8 cellular contexts compared by ENCODE assay signal in genomic region chr17:68087131-68087623, GRCh38. TPM values are rescaled to one million over a fixed set of nuclear protein-coding genes. Genes with fewer than 3 reads are reported as not detected.
A peak's percentile ranks its signal among the peaks of the same experiment; 100 is the strongest.
DNase-seq lines count a peak whose midpoint lies in the region; ATAC-seq and TF ChIP-seq lines count a peak whose summit lies in the region.
"Not testable (repeated sequence)": the region's sequence is repeated elsewhere in the genome, so short reads cannot be mapped to it uniquely, and the experiment has no call there.

No MANE protein-coding gene starts in this region.

- H3K27me3 Mint-ChIP-seq in T-helper 17 cell; activated T-cell treated with anti-CD3 and anti-CD28 coated beads, Interleukin-2, amount 50 U/mL, for 4 hours (ENCODE audit: low read depth): not testable (repeated sequence)

- not testable (repeated sequence) for H3K36me3 ChIP-seq in effector memory CD4-positive, alpha-beta T cell (ENCODE audit: control insufficient read depth, insufficient read depth, low read length); spleen

- H3K4me3 Mint-ChIP-seq in T-helper 17 cell: peak overlapping the region; percentile 79
- peak overlapping the region; percentile 74 for H3K4me3 Mint-ChIP-seq in activated T-cell treated with anti-CD3 and anti-CD28 coated beads, Interleukin-2, amount 50 U/mL, for 4 hours

- ATAC-seq in GM19397 (IDR thresholded peaks at IDR 0.05; ENCODE audit: unreplicated experiment): peak; percentile 61
- ATAC-seq in HG02798 (IDR thresholded peaks at IDR 0.05; ENCODE audit: poor library complexity, unreplicated experiment): peak; percentile 50
- peak; percentile 92 for ATAC-seq in T-helper 17 cell
- peak; percentile 42 to 50 for ATAC-seq in activated T-cell treated with anti-CD3 and anti-CD28 coated beads, Interleukin-2, amount 50 U/mL, for 4 hours

- H3K27ac Mint-ChIP-seq in T-helper 17 cell: peak overlapping the region; percentile 91

- H3K4me3 ChIP-seq in effector memory CD4-positive, alpha-beta T cell (ENCODE audit: insufficient read depth, low read depth, low read length, poor library complexity, severe bottlenecking): peak overlapping the region; percentile 22
- peak overlapping the region in 1 of 8 donors; percentile 31 for H3K4me3 ChIP-seq in spleen

- in situ Hi-C loops in KBM-7 (cut with MboI; ENCODE audit: low pct_unique_long_range_greater_than_20kb, low sequenced_read_pairs): not testable (repeated sequence)

- H3K9me3 Mint-ChIP-seq in activated T-cell treated with anti-CD3 and anti-CD28 coated beads, Interleukin-2, amount 50 U/mL, for 4 hours: not testable (repeated sequence)

- intact Hi-C loops in spleen (cut with DNase I; ENCODE audit: low total_unique reads): not testable (repeated sequence)

- H3K27me3 ChIP-seq in effector memory CD4-positive, alpha-beta T cell (replicated peaks; ENCODE audit: control insufficient read depth, insufficient read depth, low read length, poor library complexity, severe bottlenecking); spleen (replicated peaks in 1 of 7): not testable (repeated sequence)

- not testable (repeated sequence) for H3K9me3 ChIP-seq in T-helper 17 cell (ENCODE audit: control insufficient read depth, low read length, poor library complexity, severe bottlenecking); effector memory CD4-positive, alpha-beta T cell (ENCODE audit: control insufficient read depth, low read length); spleen

- H3K4me1 Mint-ChIP-seq in T-helper 17 cell: peaks cover 34% of the 10 kb centered on the region
- peaks cover 41% of the 10 kb centered on the region for H3K4me1 Mint-ChIP-seq in activated T-cell treated with anti-CD3 and anti-CD28 coated beads, Interleukin-2, amount 50 U/mL, for 4 hours (ENCODE audit: low read depth)

- peak overlapping the region; percentile 18 for H3K27ac ChIP-seq in effector memory CD4-positive, alpha-beta T cell (ENCODE audit: insufficient read depth, low read length, poor library complexity, severe bottlenecking)
- peak overlapping the region in 7 of 8 donors; percentile 17 to 78 (median 71) for H3K27ac ChIP-seq in spleen

- TF ChIP-seq POLR2A in spleen (IDR thresholded peaks at IDR 0.05): not testable (repeated sequence)

- peaks cover 28% of the 10 kb centered on the region for H3K4me1 ChIP-seq in effector memory CD4-positive, alpha-beta T cell (ENCODE audit: control insufficient read depth, insufficient read depth, low read length, poor library complexity, severe bottlenecking)
- peaks cover 22 to 58% (median 41%) of the 10 kb centered on the region in 6 donors for H3K4me1 ChIP-seq in spleen

- DNase-seq in DMS79 treated with DMSO at 0.1 percent for 48 hours (lab: John Stamatoyannopoulos, UW): peak; percentile 1
- DNase-seq in KBM-7: peak; percentile 71
- peak in 1 of 3 donors; percentile 22 for DNase-seq in T-helper 17 cell
- DNase-seq in activated T-cell treated with anti-CD3 and anti-CD28 coated beads, Interleukin-2, amount 50 U/mL, for 4 hours: not testable (repeated sequence)
- DNase-seq in effector memory CD4-positive, alpha-beta T cell: peak in 2 of 3 donors; percentile 18 to 38
- DNase-seq in spleen: peak; percentile 81

- H3K36me3 Mint-ChIP-seq in T-helper 17 cell (ENCODE audit: low read depth); activated T-cell treated with anti-CD3 and anti-CD28 coated beads, Interleukin-2, amount 50 U/mL, for 4 hours (ENCODE audit: insufficient read depth): not testable (repeated sequence)

- not testable (repeated sequence) for TF ChIP-seq CTCF in spleen (IDR thresholded peaks at IDR 0.05 in 8 of 11, conservative IDR thresholded peaks at IDR 0.05 in 3 of 11)

- whole genome bisulfite sequencing in spleen, 5 donors: 4 to 25% (median 14%) methylated on average over 6 to 10 of the region's 11 CpGs

RNA-seq across cellular contexts. Expression of gene KPNA2, which starts 51.6 kb away (rescaled TPM):
- total RNA-seq in T-helper 17 cell: 10 to 100 TPM; 65.2 to 83.6 TPM
- total RNA-seq in activated T-cell treated with anti-CD3 and anti-CD28 coated beads, Interleukin-2, amount 50 U/mL, for 4 hours: 100 to 1,000 TPM; 139 to 140 (median 139) TPM
- 10 to 100 TPM; 22.1 to 49.2 (median 38.5) TPM for total RNA-seq in spleen
- polyA plus RNA-seq in spleen: 10 to 100 TPM; 12.4 to 32.5 (median 31.4) TPM
